In the genomic region with DNA sequence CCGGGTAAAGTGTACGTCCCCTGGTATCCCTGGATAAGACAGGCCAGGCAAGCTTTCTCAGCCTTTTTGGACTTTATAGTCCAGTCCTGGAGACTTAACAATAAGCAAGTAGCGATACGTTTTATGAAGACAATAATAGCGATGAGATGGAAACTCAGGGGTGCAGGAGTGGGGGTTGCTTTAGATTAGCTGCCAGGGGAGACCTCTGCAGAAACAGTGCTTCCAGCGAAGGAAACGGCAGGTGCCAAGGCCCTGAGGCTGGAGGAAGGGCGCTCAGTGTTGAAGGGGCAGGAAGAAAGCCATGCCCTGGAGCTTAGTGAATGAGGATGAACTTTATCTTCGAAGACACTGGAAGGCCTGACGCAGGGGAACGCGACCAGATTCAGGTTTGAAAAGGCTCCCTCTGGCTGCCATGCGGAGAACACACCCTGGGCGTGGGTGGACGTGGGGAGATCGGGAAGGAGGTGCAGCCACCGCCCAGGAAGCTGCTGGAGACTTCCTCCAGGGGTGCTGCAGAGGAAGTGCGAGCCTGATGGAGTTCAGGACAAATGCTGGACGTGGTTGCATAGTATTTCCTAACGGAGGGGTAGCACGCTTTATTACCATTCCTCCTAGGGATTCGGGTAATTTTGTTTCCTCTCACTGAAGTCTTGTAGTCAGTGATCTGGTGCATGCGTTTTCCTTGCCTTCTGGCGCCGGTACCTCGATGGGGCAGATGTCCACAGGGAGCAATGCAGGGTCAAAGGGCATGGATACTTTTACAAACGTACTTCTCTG, we compare ENCODE assay signal across 1 cellular context.
TF ChIP-seq lines count a peak whose summit lies in the region.

No MANE protein-coding gene starts in this region.

TF ChIP-seq in HepG2, 621 proteins besides CTCF, POLR2A, EP300 and RAD21 (continued from another document):
- TF ChIP-seq, protein P1, sequence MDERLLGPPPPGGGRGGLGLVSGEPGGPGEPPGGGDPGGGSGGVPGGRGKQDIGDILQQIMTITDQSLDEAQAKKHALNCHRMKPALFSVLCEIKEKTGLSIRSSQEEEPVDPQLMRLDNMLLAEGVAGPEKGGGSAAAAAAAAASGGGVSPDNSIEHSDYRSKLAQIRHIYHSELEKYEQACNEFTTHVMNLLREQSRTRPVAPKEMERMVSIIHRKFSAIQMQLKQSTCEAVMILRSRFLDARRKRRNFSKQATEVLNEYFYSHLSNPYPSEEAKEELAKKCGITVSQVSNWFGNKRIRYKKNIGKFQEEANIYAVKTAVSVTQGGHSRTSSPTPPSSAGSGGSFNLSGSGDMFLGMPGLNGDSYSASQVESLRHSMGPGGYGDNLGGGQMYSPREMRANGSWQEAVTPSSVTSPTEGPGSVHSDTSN (CRISPR knock-in tag; IDR thresholded peaks at IDR 0.05) = no peak
- TF ChIP-seq, protein P2, sequence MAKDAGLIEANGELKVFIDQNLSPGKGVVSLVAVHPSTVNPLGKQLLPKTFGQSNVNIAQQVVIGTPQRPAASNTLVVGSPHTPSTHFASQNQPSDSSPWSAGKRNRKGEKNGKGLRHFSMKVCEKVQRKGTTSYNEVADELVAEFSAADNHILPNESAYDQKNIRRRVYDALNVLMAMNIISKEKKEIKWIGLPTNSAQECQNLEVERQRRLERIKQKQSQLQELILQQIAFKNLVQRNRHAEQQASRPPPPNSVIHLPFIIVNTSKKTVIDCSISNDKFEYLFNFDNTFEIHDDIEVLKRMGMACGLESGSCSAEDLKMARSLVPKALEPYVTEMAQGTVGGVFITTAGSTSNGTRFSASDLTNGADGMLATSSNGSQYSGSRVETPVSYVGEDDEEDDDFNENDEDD (CRISPR knock-in tag; IDR thresholded peaks at IDR 0.05; ENCODE audit: borderline replicate concordance) = peak; percentile 76; the same call in 1 of the 2 replicates
- 0 out of 2 replicates have a peak, but pooled peaks have one; percentile 54 for TF ChIP-seq NR2F2 (IDR thresholded peaks at IDR 0.05; ENCODE audit: borderline replicate concordance, low read depth)
- TF ChIP-seq, protein P3, sequence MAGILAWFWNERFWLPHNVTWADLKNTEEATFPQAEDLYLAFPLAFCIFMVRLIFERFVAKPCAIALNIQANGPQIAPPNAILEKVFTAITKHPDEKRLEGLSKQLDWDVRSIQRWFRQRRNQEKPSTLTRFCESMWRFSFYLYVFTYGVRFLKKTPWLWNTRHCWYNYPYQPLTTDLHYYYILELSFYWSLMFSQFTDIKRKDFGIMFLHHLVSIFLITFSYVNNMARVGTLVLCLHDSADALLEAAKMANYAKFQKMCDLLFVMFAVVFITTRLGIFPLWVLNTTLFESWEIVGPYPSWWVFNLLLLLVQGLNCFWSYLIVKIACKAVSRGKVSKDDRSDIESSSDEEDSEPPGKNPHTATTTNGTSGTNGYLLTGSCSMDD (CRISPR knock-in tag; IDR thresholded peaks at IDR 0.05) = no peak
- TF ChIP-seq, protein P4, sequence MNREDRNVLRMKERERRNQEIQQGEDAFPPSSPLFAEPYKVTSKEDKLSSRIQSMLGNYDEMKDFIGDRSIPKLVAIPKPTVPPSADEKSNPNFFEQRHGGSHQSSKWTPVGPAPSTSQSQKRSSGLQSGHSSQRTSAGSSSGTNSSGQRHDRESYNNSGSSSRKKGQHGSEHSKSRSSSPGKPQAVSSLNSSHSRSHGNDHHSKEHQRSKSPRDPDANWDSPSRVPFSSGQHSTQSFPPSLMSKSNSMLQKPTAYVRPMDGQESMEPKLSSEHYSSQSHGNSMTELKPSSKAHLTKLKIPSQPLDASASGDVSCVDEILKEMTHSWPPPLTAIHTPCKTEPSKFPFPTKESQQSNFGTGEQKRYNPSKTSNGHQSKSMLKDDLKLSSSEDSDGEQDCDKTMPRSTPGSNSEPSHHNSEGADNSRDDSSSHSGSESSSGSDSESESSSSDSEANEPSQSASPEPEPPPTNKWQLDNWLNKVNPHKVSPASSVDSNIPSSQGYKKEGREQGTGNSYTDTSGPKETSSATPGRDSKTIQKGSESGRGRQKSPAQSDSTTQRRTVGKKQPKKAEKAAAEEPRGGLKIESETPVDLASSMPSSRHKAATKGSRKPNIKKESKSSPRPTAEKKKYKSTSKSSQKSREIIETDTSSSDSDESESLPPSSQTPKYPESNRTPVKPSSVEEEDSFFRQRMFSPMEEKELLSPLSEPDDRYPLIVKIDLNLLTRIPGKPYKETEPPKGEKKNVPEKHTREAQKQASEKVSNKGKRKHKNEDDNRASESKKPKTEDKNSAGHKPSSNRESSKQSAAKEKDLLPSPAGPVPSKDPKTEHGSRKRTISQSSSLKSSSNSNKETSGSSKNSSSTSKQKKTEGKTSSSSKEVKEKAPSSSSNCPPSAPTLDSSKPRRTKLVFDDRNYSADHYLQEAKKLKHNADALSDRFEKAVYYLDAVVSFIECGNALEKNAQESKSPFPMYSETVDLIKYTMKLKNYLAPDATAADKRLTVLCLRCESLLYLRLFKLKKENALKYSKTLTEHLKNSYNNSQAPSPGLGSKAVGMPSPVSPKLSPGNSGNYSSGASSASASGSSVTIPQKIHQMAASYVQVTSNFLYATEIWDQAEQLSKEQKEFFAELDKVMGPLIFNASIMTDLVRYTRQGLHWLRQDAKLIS (CRISPR knock-in tag; IDR thresholded peaks at IDR 0.05) = no peak
- TF ChIP-seq, protein P5, sequence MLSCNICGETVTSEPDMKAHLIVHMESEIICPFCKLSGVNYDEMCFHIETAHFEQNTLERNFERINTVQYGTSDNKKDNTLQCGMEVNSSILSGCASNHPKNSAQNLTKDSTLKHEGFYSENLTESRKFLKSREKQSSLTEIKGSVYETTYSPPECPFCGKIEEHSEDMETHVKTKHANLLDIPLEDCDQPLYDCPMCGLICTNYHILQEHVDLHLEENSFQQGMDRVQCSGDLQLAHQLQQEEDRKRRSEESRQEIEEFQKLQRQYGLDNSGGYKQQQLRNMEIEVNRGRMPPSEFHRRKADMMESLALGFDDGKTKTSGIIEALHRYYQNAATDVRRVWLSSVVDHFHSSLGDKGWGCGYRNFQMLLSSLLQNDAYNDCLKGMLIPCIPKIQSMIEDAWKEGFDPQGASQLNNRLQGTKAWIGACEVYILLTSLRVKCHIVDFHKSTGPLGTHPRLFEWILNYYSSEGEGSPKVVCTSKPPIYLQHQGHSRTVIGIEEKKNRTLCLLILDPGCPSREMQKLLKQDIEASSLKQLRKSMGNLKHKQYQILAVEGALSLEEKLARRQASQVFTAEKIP (CRISPR knock-in tag; IDR thresholded peaks at IDR 0.05; ENCODE audit: borderline replicate concordance) = no peak
- peak; percentile 24; the same call in 1 of the 2 replicates for TF ChIP-seq ZNF768 (CRISPR knock-in tag; IDR thresholded peaks at IDR 0.05)
- TF ChIP-seq SOX13 (IDR thresholded peaks at IDR 0.05) = no peak
- TF ChIP-seq SOX13 (CRISPR knock-in tag; conservative IDR thresholded peaks at IDR 0.05 in 1 of 2, IDR thresholded peaks at IDR 0.05 in 1 of 2) = peak in 1 of 2 experiments; percentile 42; a peak in 1 of 4 replicates
- no peak for TF ChIP-seq SATB2 (CRISPR knock-in tag; IDR thresholded peaks at IDR 0.05)
- peak; percentile 69 for TF ChIP-seq ELF1 (CRISPR knock-in tag; IDR thresholded peaks at IDR 0.05)
- TF ChIP-seq, protein P6, sequence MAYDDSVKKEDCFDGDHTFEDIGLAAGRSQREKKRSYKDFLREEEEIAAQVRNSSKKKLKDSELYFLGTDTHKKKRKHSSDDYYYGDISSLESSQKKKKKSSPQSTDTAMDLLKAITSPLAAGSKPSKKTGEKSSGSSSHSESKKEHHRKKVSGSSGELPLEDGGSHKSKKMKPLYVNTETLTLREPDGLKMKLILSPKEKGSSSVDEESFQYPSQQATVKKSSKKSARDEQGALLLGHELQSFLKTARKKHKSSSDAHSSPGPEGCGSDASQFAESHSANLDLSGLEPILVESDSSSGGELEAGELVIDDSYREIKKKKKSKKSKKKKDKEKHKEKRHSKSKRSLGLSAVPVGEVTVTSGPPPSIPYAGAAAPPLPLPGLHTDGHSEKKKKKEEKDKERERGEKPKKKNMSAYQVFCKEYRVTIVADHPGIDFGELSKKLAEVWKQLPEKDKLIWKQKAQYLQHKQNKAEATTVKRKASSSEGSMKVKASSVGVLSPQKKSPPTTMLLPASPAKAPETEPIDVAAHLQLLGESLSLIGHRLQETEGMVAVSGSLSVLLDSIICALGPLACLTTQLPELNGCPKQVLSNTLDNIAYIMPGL (CRISPR knock-in tag; IDR thresholded peaks at IDR 0.05; ENCODE audit: borderline replicate concordance in 1 of 2, low read depth in 1 of 2) = peak; percentile 47 to 96; a peak in 3 of 4 replicates
- TF ChIP-seq SRSF9 (IDR thresholded peaks at IDR 0.05; ENCODE audit: borderline replicate concordance, insufficient read depth, low read depth, low read length, poor library complexity, severe bottlenecking) = no peak
- no peak for TF ChIP-seq SNRNP70 (IDR thresholded peaks at IDR 0.05; ENCODE audit: low read depth, low read length)
- TF ChIP-seq MAFG (CRISPR knock-in tag; IDR thresholded peaks at IDR 0.05) = no peak
- TF ChIP-seq, protein P7, sequence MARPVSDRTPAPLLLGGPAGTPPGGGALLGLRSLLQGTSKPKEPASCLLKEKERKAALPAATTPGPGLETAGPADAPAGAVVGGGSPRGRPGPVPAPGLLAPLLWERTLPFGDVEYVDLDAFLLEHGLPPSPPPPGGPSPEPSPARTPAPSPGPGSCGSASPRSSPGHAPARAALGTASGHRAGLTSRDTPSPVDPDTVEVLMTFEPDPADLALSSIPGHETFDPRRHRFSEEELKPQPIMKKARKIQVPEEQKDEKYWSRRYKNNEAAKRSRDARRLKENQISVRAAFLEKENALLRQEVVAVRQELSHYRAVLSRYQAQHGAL (CRISPR knock-in tag; IDR thresholded peaks at IDR 0.05; ENCODE audit: not compliant biosample characterization) = no peak
- TF ChIP-seq CAMTA2 (CRISPR knock-in tag; IDR thresholded peaks at IDR 0.05; ENCODE audit: borderline replicate concordance) = 0 out of 2 replicates have a peak, but pooled peaks have one; percentile 29
TF ChIP-seq in HepG2: peak in this region for 148.
